ENCODE assay signal across 8 cellular contexts in the genomic region with DNA sequence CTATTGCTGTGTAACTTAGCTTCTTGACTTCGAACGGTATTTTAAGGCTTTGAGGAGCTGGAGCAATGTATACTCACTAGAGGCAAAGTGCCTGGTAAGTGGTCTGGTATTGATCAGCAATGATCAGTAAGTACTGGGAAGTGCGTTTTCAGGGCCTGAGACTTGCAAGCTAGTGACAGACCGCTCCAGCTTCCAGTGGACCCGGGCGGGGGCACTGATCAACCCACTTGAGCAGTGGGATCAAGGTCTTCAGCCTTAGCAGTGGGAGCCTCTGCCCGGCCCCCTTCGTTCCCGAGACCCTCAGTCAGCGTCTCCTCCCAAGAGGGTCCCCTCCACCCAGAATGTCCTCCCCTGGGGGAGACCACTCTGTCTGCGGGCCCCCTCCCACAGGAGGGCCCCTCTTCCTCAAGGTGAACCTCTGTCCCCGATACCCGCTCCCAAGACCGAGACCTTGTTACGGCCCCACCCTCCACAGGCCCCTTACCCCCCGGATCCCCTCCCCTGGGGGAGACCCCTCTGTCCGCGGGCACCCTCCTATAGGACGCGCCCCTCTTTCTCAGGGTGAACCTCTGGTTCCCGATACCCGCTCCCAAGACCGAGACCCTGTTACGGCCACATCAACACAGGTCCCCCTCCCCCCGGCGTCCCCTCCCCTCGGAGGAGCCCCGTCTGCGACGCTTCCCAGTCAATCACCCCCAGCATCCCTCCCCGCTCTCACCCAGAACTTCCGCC. TPM values are rescaled to one million over a fixed set of nuclear protein-coding genes. Genes with fewer than 3 reads are reported as not detected.
DNase-seq lines count a peak whose midpoint lies in the region; TF ChIP-seq lines count a peak whose summit lies in the region.

No MANE protein-coding gene starts in this region.

- intact Hi-C loops in Caco-2 (cut with micrococcal nuclease; ENCODE audit: unreplicated experiment): no loop called here

- TF ChIP-seq CTCF in Caco-2 (IDR thresholded peaks at IDR 0.05; ENCODE audit: insufficient read depth in 1 of 2, low read depth in 1 of 2, low read length in 1 of 2, severe bottlenecking in 1 of 2, unreplicated experiment in 1 of 2) (no peak), suprapubic skin (IDR thresholded peaks at IDR 0.05) (no peak)

- H3K4me3 Mint-ChIP-seq in Caco-2 (ENCODE audit: unreplicated experiment): peak overlapping the region; percentile 83

- DNase-seq in Caco-2 (peak in 1 of 2 experiments; percentile 80), caudate nucleus (lab: John Stamatoyannopoulos, UW) (peak in 12 of 61 donors; percentile 5 to 69 (median 18)), left kidney (ENCODE audit: low read depth, low spot score) (peak; percentile 39), suprapubic skin (ENCODE audit: low spot score in 2 of 2) (peak in 1 of 2 donors; percentile 68), T-helper 9 cell (no peak), KBM-7 (no peak)
- no peak for DNase-seq in activated CD8-positive, alpha-beta memory T cell treated with anti-CD3 and anti-CD28 coated beads, Interleukin-2, amount 50 U/mL, for 4 hours

- H3K27me3 ChIP-seq in Caco-2 (replicated peaks; ENCODE audit: control insufficient read depth, insufficient read depth, low read length) (no peaks in the 10 kb centered on the region), suprapubic skin (no peaks in the 10 kb centered on the region)

- H3K36me3 Mint-ChIP-seq in Caco-2 (ENCODE audit: insufficient read depth, unreplicated experiment): peaks cover 12% of the 10 kb centered on the region

- CTCF ChIA-PET in Caco-2 (lab: Charles Lee): interaction anchor here (0.7 to 0.8 kb wide), 2 partner anchors 21 to 60 kb away, joined by 3 read pairs; no protein-coding TSS in a partner anchor

- H3K4me3 ChIP-seq in Caco-2 (ENCODE audit: low read depth, low read length): peak overlapping the region; percentile 81
- H3K4me3 ChIP-seq in suprapubic skin: peak overlapping the region; percentile 73

- no peak for TF ChIP-seq POLR2A in suprapubic skin (IDR thresholded peaks at IDR 0.05)

- POLR2A ChIA-PET in Caco-2 (lab: Charles Lee): interaction anchor here (0.5 to 0.8 kb wide), 6 partner anchors 66 to 916 kb away, joined by 3 to 7 read pairs (median 6); no protein-coding TSS in a partner anchor

- no TSS peak for BruUV-seq in Caco-2 (replicated peaks; lab: Mats Ljungman, UMichigan)

- H3K4me1 Mint-ChIP-seq in Caco-2 (ENCODE audit: low read depth, unreplicated experiment): peaks cover 21% of the 10 kb centered on the region

- no peak for TF ChIP-seq RAD21 in Ishikawa (IDR thresholded peaks at IDR 0.05; ENCODE audit: low read depth)

- 12% methylated on average over 26 of the region's 32 CpGs for WGBS in suprapubic skin

- in situ Hi-C loops in KBM-7 (cut with MboI; ENCODE audit: low pct_unique_long_range_greater_than_20kb, low sequenced_read_pairs): no loop called here

- peak overlapping the region; percentile 87 for H3K27ac Mint-ChIP-seq in Caco-2 (ENCODE audit: unreplicated experiment)

- H3K4me1 ChIP-seq in Caco-2 (peaks cover 19% of the 10 kb centered on the region), suprapubic skin (peaks cover 26% of the 10 kb centered on the region)

- H3K27ac ChIP-seq in caudate nucleus (ENCODE audit: low read depth, low read length): peak overlapping the region; percentile 88
- H3K27ac ChIP-seq in suprapubic skin: peak overlapping the region; percentile 84

- H3K9me3 ChIP-seq in Caco-2 (no peaks in the 10 kb centered on the region), suprapubic skin (no peaks in the 10 kb centered on the region)

- peaks cover 4% of the 10 kb centered on the region for H3K27me3 Mint-ChIP-seq in Caco-2 (ENCODE audit: insufficient read depth, unreplicated experiment)

- no peaks in the 10 kb centered on the region for H3K9me3 Mint-ChIP-seq in Caco-2 (ENCODE audit: unreplicated experiment)

- TF ChIP-seq EP300 in Ishikawa (IDR thresholded peaks at IDR 0.05; ENCODE audit: borderline replicate concordance): no peak
- no peak for TF ChIP-seq EP300 in suprapubic skin (IDR thresholded peaks at IDR 0.05)

- H3K36me3 ChIP-seq in Caco-2 (ENCODE audit: control insufficient read depth, insufficient read depth, low read length): no peaks in the 10 kb centered on the region
- no peaks in the 10 kb centered on the region for H3K36me3 ChIP-seq in suprapubic skin

TF ChIP-seq in Ishikawa, 13 proteins besides CTCF, POLR2A, EP300 and RAD21:
- TF ChIP-seq CEBPB (IDR thresholded peaks at IDR 0.05) (no peak), ZBTB7A (IDR thresholded peaks at IDR 0.05; ENCODE audit: low read depth) (0 out of 2 replicates have a peak, but pooled peaks have one; percentile 41)

RNA-seq across cellular contexts. Expression of gene ATXN10, which starts 0.4 kb away (rescaled TPM):
- 132 and 155 TPM in 2 replicates for total RNA-seq in Caco-2 (2022)
- 10 to 100 TPM; 63.2 to 79.0 (median 68.8) TPM for total RNA-seq in suprapubic skin
